22 cellular contexts compared by ENCODE assay signal in the genomic region with DNA sequence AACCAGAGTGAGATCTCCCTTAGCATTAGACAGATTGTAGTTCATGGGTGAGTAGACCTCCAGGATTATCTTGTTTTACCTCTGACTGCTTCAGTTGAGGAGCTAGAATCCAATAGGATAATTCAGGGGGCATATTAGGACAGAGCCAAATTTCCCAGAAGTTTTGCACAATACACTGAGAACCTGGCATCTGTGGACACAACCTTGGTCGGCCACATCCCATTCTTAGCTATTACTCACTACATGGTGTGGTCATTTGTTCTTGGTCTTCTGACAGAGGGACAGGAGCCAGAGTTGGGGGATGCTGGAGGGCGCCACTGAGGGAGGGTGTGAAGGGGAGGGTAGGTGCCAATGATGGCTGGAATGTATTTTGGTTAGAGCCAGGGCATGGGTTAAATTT.
A peak's percentile ranks its signal among the peaks of the same experiment; 100 is the strongest.
DNase-seq lines count a peak whose midpoint lies in the region; ATAC-seq, FAIRE-seq and TF ChIP-seq lines count a peak whose summit lies in the region.
"Had no signal": no experiment of that assay in that cellular context is flagged by ENCODE, and none has a peak within 500 bp of the region (broad histone marks: within the 10 kb centered on the region; RNA-seq: fewer than 3 reads in every experiment).

No MANE protein-coding gene starts in this region.

- CTCF ChIA-PET in MCF 10A (lab: Yijun Ruan, JAX): interaction anchor here (0.6 to 1.4 kb wide), 2 partner anchors 139 to 423 kb away, joined by 3 to 4 read pairs; no protein-coding TSS in a partner anchor

- ATAC-seq in GM19397 (IDR thresholded peaks at IDR 0.05; ENCODE audit: unreplicated experiment) (no peak), HG03139 (IDR thresholded peaks at IDR 0.05; ENCODE audit: unreplicated experiment) (no peak), HG03442 (IDR thresholded peaks at IDR 0.05; ENCODE audit: unreplicated experiment) (no peak)
- ATAC-seq: PC-3 had no signal

- no peak for TF ChIP-seq CTCF in MCF 10A (IDR thresholded peaks at IDR 0.05; ENCODE audit: unreplicated experiment)
- TF ChIP-seq CTCF in breast epithelium (IDR thresholded peaks at IDR 0.05): no peak
- TF ChIP-seq CTCF in cardiac fibroblast (IDR thresholded peaks at IDR 0.05; ENCODE audit: low read depth, low read length): no peak
- TF ChIP-seq CTCF in fibroblast of the aortic adventitia (IDR thresholded peaks at IDR 0.05; ENCODE audit: insufficient read depth, low read length): no peak

- no peak overlapping the region for H3K4me3 Mint-ChIP-seq in MCF 10A (ENCODE audit: unreplicated experiment)
- H3K4me3 Mint-ChIP-seq: CD4-positive, CD25-positive, alpha-beta regulatory T cell had no signal

- H3K36me3 ChIP-seq in breast epithelium: no peaks in the 10 kb centered on the region
- H3K36me3 ChIP-seq: BE2C, HAP-1 had no signal

- H3K9me3 Mint-ChIP-seq in MCF 10A (ENCODE audit: unreplicated experiment): no peaks in the 10 kb centered on the region

- BruUV-seq in MCF 10A (replicated peaks; lab: Mats Ljungman, UMichigan): no TSS peak

- no peaks in the 10 kb centered on the region for H3K9me3 ChIP-seq in breast epithelium
- H3K9me3 ChIP-seq: BE2C, HAP-1 had no signal

- H3K4me3 ChIP-seq in breast epithelium (no peak overlapping the region), cardiac fibroblast (replicated peaks in 1 of 2; ENCODE audit: low read depth in 2 of 2, low read length in 2 of 2) (no peak overlapping the region), fibroblast of the aortic adventitia (ENCODE audit: low read depth, low read length) (no peak overlapping the region)
- H3K4me3 ChIP-seq: HAP-1 had no signal

- DNase-seq in MCF 10A (ENCODE audit: unreplicated experiment) (peak; percentile 78), breast epithelium (ENCODE audit: low spot score in 2 of 2) (no peak), cardiac fibroblast (ENCODE audit: low read depth in 2 of 2) (peak; percentile 37 to 46), fibroblast of the aortic adventitia (ENCODE audit: low read depth) (peak; percentile 63), urothelium cell line (ENCODE audit: low spot score) (no peak)
- DNase-seq: BE2C; CD4-positive, CD25-positive, alpha-beta regulatory T cell; COR-L47; KG1; NCI-H1417 treated with DMSO at 0.1 percent for 48 hours; NCI-H1930; NCI-H226; NCI-H524 treated with DMSO at 0.1 percent for 48 hours; PC-3; SIG-M5 had no signal

- intact Hi-C loops in MCF 10A (cut with micrococcal nuclease) (no loop called here), breast epithelium (cut with DNase I; ENCODE audit: low total_unique reads) (no loop called here)

- H3K27me3 Mint-ChIP-seq in MCF 10A (ENCODE audit: insufficient read depth, unreplicated experiment): no peaks in the 10 kb centered on the region

- H3K27me3 ChIP-seq in breast epithelium: peaks cover 0 to 6% of the 10 kb centered on the region in 2 donors
- H3K27me3 ChIP-seq: BE2C had no signal

- H3K4me1 Mint-ChIP-seq in MCF 10A (ENCODE audit: insufficient read depth, unreplicated experiment): peaks cover 27% of the 10 kb centered on the region

- TF ChIP-seq POLR2A in breast epithelium (IDR thresholded peaks at IDR 0.05): no peak

- no peaks in the 10 kb centered on the region for H3K4me1 ChIP-seq in breast epithelium
- H3K4me1 ChIP-seq: BE2C, HAP-1 had no signal

- H3K27ac ChIP-seq in breast epithelium: no peak overlapping the region
- H3K27ac ChIP-seq: 22Rv1, RWPE1 had no signal

- no peaks in the 10 kb centered on the region for H3K36me3 Mint-ChIP-seq in MCF 10A (ENCODE audit: insufficient read depth, unreplicated experiment)
- H3K36me3 Mint-ChIP-seq: CD4-positive, CD25-positive, alpha-beta regulatory T cell had no signal

- H3K27ac Mint-ChIP-seq in MCF 10A (ENCODE audit: low read depth, unreplicated experiment): no peak overlapping the region
- H3K27ac Mint-ChIP-seq: CD4-positive, CD25-positive, alpha-beta regulatory T cell had no signal

- POLR2A ChIA-PET in MCF 10A (lab: Yijun Ruan, JAX): interaction anchor here (0.6 to 1.0 kb wide), 2 partner anchors 11 to 443 kb away, joined by 3 to 4 read pairs; no protein-coding TSS in a partner anchor

- peak; percentile 35 for FAIRE-seq in urothelium cell line (lab: Jason Lieb, UNC)
- FAIRE-seq: G401.6 had no signal

Comparison
In these comparisons a context has a peak if more than half of its experiments do, and no peak if none do; other contexts are left out.
1. DNase-seq: peak in MCF 10A (single experiment), cardiac fibroblast (2 of 2) and fibroblast of the aortic adventitia (single experiment); none in breast epithelium (0 of 2) and urothelium cell line (single experiment).